ENCODE assay signal across 1 cellular context in genomic region chr2:232447638-232448472, GRCh38.
A peak's percentile ranks its signal among the peaks of the same experiment; 100 is the strongest.
TF ChIP-seq lines count a peak whose summit lies in the region.

No MANE protein-coding gene starts in this region.

TF ChIP-seq in liver, 16 proteins besides CTCF, POLR2A, EP300 and RAD21:
- peak; percentile 93 for TF ChIP-seq HNF4G (IDR thresholded peaks at IDR 0.05)
- peak; percentile 48 for TF ChIP-seq FOXA2 (IDR thresholded peaks at IDR 0.05)
- no peak for TF ChIP-seq ZBTB33 (IDR thresholded peaks at IDR 0.05)
- TF ChIP-seq NR2F2 (IDR thresholded peaks at IDR 0.05) = peak; percentile 56
- TF ChIP-seq HNF4A (conservative IDR thresholded peaks at IDR 0.05) = peak; percentile 98 to 99
- peak; percentile 93 for TF ChIP-seq REST (IDR thresholded peaks at IDR 0.05)
- TF ChIP-seq RXRA (IDR thresholded peaks at IDR 0.05) = peak; percentile 44 to 79
- TF ChIP-seq SP1 (IDR thresholded peaks at IDR 0.05) = peak; percentile 96
- TF ChIP-seq YY1 (IDR thresholded peaks at IDR 0.05) = peak; percentile 96
- TF ChIP-seq TAF1 (conservative IDR thresholded peaks at IDR 0.05) = peak; percentile 81
- TF ChIP-seq MAX (IDR thresholded peaks at IDR 0.05) = no peak
- TF ChIP-seq ATF3 (IDR thresholded peaks at IDR 0.05) = no peak
- TF ChIP-seq FOXA1 (IDR thresholded peaks at IDR 0.05) = no peak
- peak in 1 of 2 donors; percentile 61 for TF ChIP-seq JUND (IDR thresholded peaks at IDR 0.05)
- peak in 1 of 2 donors; percentile 66 for TF ChIP-seq EGR1 (IDR thresholded peaks at IDR 0.05; ENCODE audit: low read depth in 2 of 2)
- TF ChIP-seq GABPA (IDR thresholded peaks at IDR 0.05 in 1 of 2, conservative IDR thresholded peaks at IDR 0.05 in 1 of 2) = peak in 1 of 2 donors; percentile 45
